In the genomic region with DNA sequence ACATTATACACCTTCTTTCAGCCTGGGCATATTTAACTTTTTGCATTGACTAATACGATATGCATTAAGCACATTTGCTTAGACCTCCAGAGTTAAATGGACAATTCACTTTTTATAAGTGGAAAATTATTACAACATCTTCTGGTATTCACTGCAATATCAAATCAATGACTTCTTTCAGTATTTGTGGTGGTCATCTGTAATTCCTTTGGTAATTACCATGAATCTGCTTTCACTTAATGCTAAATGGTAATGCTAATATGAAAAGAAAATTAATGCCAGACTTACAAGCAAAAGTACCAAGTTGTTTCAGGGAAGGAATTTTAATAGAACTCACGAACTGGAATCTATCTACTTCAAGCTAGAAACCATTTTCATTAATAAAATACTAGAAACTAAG, we compare ENCODE assay signal across 23 cellular contexts.
"Had no signal": no experiment of that assay in that cellular context is flagged by ENCODE, and none has a peak within 500 bp of the region (broad histone marks: within the 10 kb centered on the region; RNA-seq: fewer than 3 reads in every experiment).

No MANE protein-coding gene starts in this region.

- H3K36me3 ChIP-seq: gastrocnemius medialis, left ventricle myocardium inferior, sigmoid colon, vagina had no signal

- DNase-seq: activated B cell treated with CpG ODN at 0.5 μM for 24 hours; activated CD4-positive, alpha-beta memory T cell treated with anti-CD3 and anti-CD28 coated beads for 36 hours; activated CD4-positive, alpha-beta T cell treated with anti-CD3 and anti-CD28 coated beads for 48 hours; activated effector memory CD4-positive, alpha-beta T cell treated with Interleukin-2 at 50 U/mL for 16 hours; activated naive CD4-positive, alpha-beta T cell treated with anti-CD3 and anti-CD28 coated beads for 36 hours; activated naive CD8-positive, alpha-beta T cell treated with anti-CD3 and anti-CD28 coated beads, Interleukin-2, amount 10 ng/mL, durations not matched to agents 7 days and 5 days; activated T-cell treated with anti-CD3 and anti-CD28 coated beads, Interleukin-2, amount 50 U/mL, for 72 hours; amygdala; gastrocnemius medialis; hypothalamus; left ventricle myocardium inferior; midbrain; natural killer cell; retina; sigmoid colon; stimulated activated CD4-positive, alpha-beta T cell treated with anti-CD3 and anti-CD28 coated beads, Interleukin-15, amount 100 ng/mL, for 24 hours; stimulated activated CD8-positive, alpha-beta memory T cell treated with anti-CD3 and anti-CD28 coated beads, Interleukin-4, amount 100 ng/mL, for 48 hours; stimulated activated naive B cell treated with anti-CD40 and anti-IgM and Interleukin-4, amounts not matched to agents 10 μg/mL and 1 μg/mL and 100 μg/mL, for 72 hours; trophoblast cell had no signal

- FAIRE-seq: bronchial epithelial cell had no signal

- H3K4me3 ChIP-seq: coronary artery, gastrocnemius medialis, left ventricle myocardium inferior, sigmoid colon, smooth muscle cell, vagina had no signal

- H3K27me3 ChIP-seq: gastrocnemius medialis, sigmoid colon, vagina had no signal

- H3K27ac ChIP-seq: coronary artery, gastrocnemius medialis, left ventricle myocardium inferior, sigmoid colon, vagina had no signal

- H3K4me2 ChIP-seq: smooth muscle cell had no signal

- H3K9me3 ChIP-seq: gastrocnemius medialis, left ventricle myocardium inferior, sigmoid colon, vagina had no signal

- ATAC-seq: activated T-cell treated with anti-CD3 and anti-CD28 coated beads, Interleukin-2, amount 50 U/mL, for 72 hours; gastrocnemius medialis; natural killer cell; stimulated activated naive B cell treated with anti-CD40 and anti-IgM and Interleukin-4, amounts not matched to agents 10 μg/mL and 1 μg/mL and 100 μg/mL, for 72 hours had no signal
